In genomic region chr4:118281611-118282442, GRCh38 we compare ENCODE assay signal across 8 cellular contexts.
A peak's percentile ranks its signal among the peaks of the same experiment; 100 is the strongest.
DNase-seq lines count a peak whose midpoint lies in the region; ATAC-seq and TF ChIP-seq lines count a peak whose summit lies in the region.

No MANE protein-coding gene starts in this region.

- H3K27ac Mint-ChIP-seq in natural killer cell treated with Interleukin-12 subunit alpha and Interleukin-12 subunit beta and Interleukin-15 and Interleukin-18, amount 100 ng/mL, for 72 hours, result peak overlapping the region in 1 of 2 donors; percentile 98

- ATAC-seq in natural killer cell treated with Interleukin-12 subunit alpha and Interleukin-12 subunit beta and Interleukin-15 and Interleukin-18, amount 100 ng/mL, for 72 hours, result no peak
- no peak for ATAC-seq in GM19023 (IDR thresholded peaks at IDR 0.05; ENCODE audit: unreplicated experiment)

- no peaks in the 10 kb centered on the region for H3K27me3 Mint-ChIP-seq in natural killer cell treated with Interleukin-12 subunit alpha and Interleukin-12 subunit beta and Interleukin-15 and Interleukin-18, amount 100 ng/mL, for 72 hours

- no peak for TF ChIP-seq POLR2A in prostate gland (IDR thresholded peaks at IDR 0.05)
- TF ChIP-seq POLR2A in lower leg skin (IDR thresholded peaks at IDR 0.05), result no peak

- no peaks in the 10 kb centered on the region for H3K27me3 ChIP-seq in prostate gland (replicated peaks; ENCODE audit: insufficient read depth)

- H3K36me3 ChIP-seq in prostate gland, result no peaks in the 10 kb centered on the region

- TF ChIP-seq CTCF in prostate gland (IDR thresholded peaks at IDR 0.05) (no peak), lower leg skin (IDR thresholded peaks at IDR 0.05) (no peak)

- DNase-seq in DMS53 (lab: John Stamatoyannopoulos, UW) (peak; percentile 33), DMS53 treated with DMSO at 0.1 percent for 48 hours (lab: John Stamatoyannopoulos, UW; ENCODE audit: unreplicated experiment) (no peak), Kasumi-1 (lab: John Stamatoyannopoulos, UW) (peak; percentile 54 to 60), astrocyte of the hippocampus (ENCODE audit: low read depth, low spot score) (peak; percentile 77), prostate gland (ENCODE audit: low spot score) (no peak), lower leg skin (ENCODE audit: low spot score in 2 of 2) (no peak)
- no peak for DNase-seq in natural killer cell treated with Interleukin-12 subunit alpha and Interleukin-12 subunit beta and Interleukin-15 and Interleukin-18, amount 100 ng/mL, for 72 hours (ENCODE audit: low spot score)

- H3K9me3 Mint-ChIP-seq in natural killer cell treated with Interleukin-12 subunit alpha and Interleukin-12 subunit beta and Interleukin-15 and Interleukin-18, amount 100 ng/mL, for 72 hours, result no peaks in the 10 kb centered on the region

- intact Hi-C loops in prostate gland (cut with DNase I) (loop anchor here (2.0 kb wide), 1 partner anchor 71 kb away; the partner anchor contains the start of gene PRSS12), lower leg skin (cut with DNase I; ENCODE audit: low total_unique reads) (no loop called here)

- H3K27ac ChIP-seq in prostate gland, result no peak overlapping the region

- H3K4me1 ChIP-seq in prostate gland (replicated peaks), result peaks cover 6% of the 10 kb centered on the region

- H3K4me3 ChIP-seq in prostate gland, result no peak overlapping the region
- H3K4me3 ChIP-seq in lower leg skin (ENCODE audit: low read depth, poor library complexity, severe bottlenecking), result no peak overlapping the region

- 17% methylated on average over 9 of the region's 9 CpGs for WGBS in prostate gland
- WGBS in lower leg skin, 2 donors, result 46 to 53% methylated on average over 9 of the region's 9 CpGs

- H3K4me3 Mint-ChIP-seq in natural killer cell treated with Interleukin-12 subunit alpha and Interleukin-12 subunit beta and Interleukin-15 and Interleukin-18, amount 100 ng/mL, for 72 hours, result peak overlapping the region; percentile 73

- H3K36me3 Mint-ChIP-seq in natural killer cell treated with Interleukin-12 subunit alpha and Interleukin-12 subunit beta and Interleukin-15 and Interleukin-18, amount 100 ng/mL, for 72 hours, result peaks cover 20% of the 10 kb centered on the region

- no peaks in the 10 kb centered on the region for H3K9me3 ChIP-seq in prostate gland

- peaks cover 28 to 35% of the 10 kb centered on the region in 2 donors for H3K4me1 Mint-ChIP-seq in natural killer cell treated with Interleukin-12 subunit alpha and Interleukin-12 subunit beta and Interleukin-15 and Interleukin-18, amount 100 ng/mL, for 72 hours (ENCODE audit: low read depth in 2 of 2)

Comparison
In these comparisons a context has a peak if more than half of its experiments do, and no peak if none do; other contexts are left out.
1. DNase-seq: peak in DMS53 (single experiment), Kasumi-1 (2 of 2) and astrocyte of the hippocampus (single experiment); none in DMS53 treated with DMSO at 0.1 percent for 48 hours (single experiment), natural killer cell treated with Interleukin-12 subunit alpha and Interleukin-12 subunit beta and Interleukin-15 and Interleukin-18, amount 100 ng/mL, for 72 hours (single experiment), prostate gland (single experiment) and lower leg skin (0 of 2).